Comparison of ENCODE assay signal across 8 cellular contexts in the genomic region with DNA sequence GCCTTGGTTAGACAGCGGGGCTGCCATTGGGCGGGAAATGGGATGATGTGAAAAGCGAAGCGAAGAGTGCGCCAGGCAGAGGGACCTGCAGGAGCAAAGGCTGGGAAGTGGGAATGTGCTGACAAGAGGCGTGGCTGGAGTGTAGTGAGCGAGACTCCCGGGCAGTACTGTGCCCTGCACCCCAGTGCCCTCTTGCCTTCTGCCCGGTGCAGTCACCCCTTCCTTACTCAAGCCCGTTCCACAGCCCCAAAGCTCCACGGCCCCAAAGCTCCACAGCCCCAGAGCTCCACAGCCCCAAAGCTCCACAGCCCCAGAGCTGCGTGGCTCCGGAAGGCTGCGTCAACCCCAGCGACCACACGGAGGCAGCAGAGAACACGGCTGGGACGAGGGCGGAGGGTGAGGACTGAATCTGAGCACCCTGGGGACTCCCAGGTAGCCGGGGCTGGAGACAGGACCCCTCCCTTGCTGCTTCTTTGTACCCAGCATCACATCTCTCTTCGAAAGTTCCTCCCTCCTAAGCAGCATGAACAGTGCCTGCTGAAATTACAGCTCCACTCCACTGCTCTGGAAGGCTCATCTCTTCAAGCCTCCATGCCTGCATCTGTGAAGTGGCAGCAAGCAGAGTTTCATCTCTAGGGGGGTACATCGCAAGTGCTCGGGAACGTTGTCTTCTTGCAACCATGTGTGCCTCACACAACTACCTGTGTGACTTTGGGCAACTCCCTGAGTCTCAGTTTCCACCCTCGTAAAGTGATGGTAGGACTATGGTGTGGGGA.
A peak's percentile ranks its signal among the peaks of the same experiment; 100 is the strongest.
DNase-seq lines count a peak whose midpoint lies in the region; ATAC-seq and TF ChIP-seq lines count a peak whose summit lies in the region.

No MANE protein-coding gene starts in this region.

- H3K27me3 ChIP-seq in BJ (ENCODE audit: control insufficient read depth, insufficient read depth, low read length) (peaks cover 12% of the 10 kb centered on the region), Karpas-422 (ENCODE audit: low read length) (no peaks in the 10 kb centered on the region)

- no peak overlapping the region for H3K4me2 ChIP-seq in Karpas-422 (ENCODE audit: low read depth, low read length, poor library complexity, severe bottlenecking)

- H3K79me2 ChIP-seq in Karpas-422 (ENCODE audit: low read length) = no peaks in the 10 kb centered on the region

- H3K4me1 ChIP-seq in Karpas-422 (ENCODE audit: low read length) = no peaks in the 10 kb centered on the region

- CTCF ChIA-PET in BJ (lab: Yijun Ruan, JAX) = interaction anchor here (0.6 to 15.8 kb wide), 36 partner anchors 9 to 1268 kb away, joined by 3 to 655 read pairs (median 4); a partner anchor contains a TSS

- no peak overlapping the region for H3K27ac ChIP-seq in Karpas-422 (ENCODE audit: low read length)

- TF ChIP-seq CTCF in BJ (IDR thresholded peaks at IDR 0.05; ENCODE audit: insufficient read depth, low read depth, low read length) = peak; percentile 97

- no peak overlapping the region for H2AFZ ChIP-seq in Karpas-422 (ENCODE audit: low read length)

- no peaks in the 10 kb centered on the region for H3K9me3 ChIP-seq in Karpas-422 (ENCODE audit: low read length)

- no peak overlapping the region for H3K4me3 ChIP-seq in BJ (ENCODE audit: low read depth, low read length)
- no peak overlapping the region for H3K4me3 ChIP-seq in Karpas-422 (ENCODE audit: low read length)

- H4K20me1 ChIP-seq in Karpas-422 (ENCODE audit: insufficient read depth, low read depth, low read length) = peaks cover 4% of the 10 kb centered on the region; the same call in 1 of the 2 replicates

- no peaks in the 10 kb centered on the region for H3K9me2 ChIP-seq in Karpas-422 (replicated peaks; ENCODE audit: insufficient read depth, low read length)

- no peak for DNase-seq in BJ (ENCODE audit: low read depth)
- DNase-seq in Karpas-422 = peak; percentile 79
- DNase-seq in activated CD4-positive, alpha-beta T cell treated with anti-CD3 and anti-CD28 coated beads for 48 hours = peak; percentile 78
- peak; percentile 34 for DNase-seq in dedifferentiated amniotic fluid mesenchymal stem cell (ENCODE audit: extremely low spot score)
- peak; percentile 65 for DNase-seq in medulla oblongata (ENCODE audit: extremely low spot score)
- peak; percentile 15 to 30 for DNase-seq in stimulated activated CD8-positive, alpha-beta memory T cell treated with anti-CD3 and anti-CD28 coated beads, Interleukin-15, amount 100 ng/mL, for 48 hours (ENCODE audit: low read depth in 2 of 2)
- DNase-seq in cerebellar nuclear complex (lab: John Stamatoyannopoulos, UW) = no peak

- peak; percentile 62 for ATAC-seq in GM18909 (IDR thresholded peaks at IDR 0.05; ENCODE audit: poor library complexity, unreplicated experiment)

- H3K36me3 ChIP-seq in BJ (ENCODE audit: control insufficient read depth, insufficient read depth, low read length) (no peaks in the 10 kb centered on the region), Karpas-422 (ENCODE audit: insufficient read depth, low read length) (no peaks in the 10 kb centered on the region)

- H3K9ac ChIP-seq in Karpas-422 (ENCODE audit: low read length) = no peak overlapping the region

- POLR2A ChIA-PET in BJ (lab: Charles Lee) = no interaction called here

Comparison
In these comparisons a context has a peak if more than half of its experiments do, and no peak if none do; other contexts are left out.
1. DNase-seq: peak in Karpas-422 (single experiment), activated CD4-positive, alpha-beta T cell treated with anti-CD3 and anti-CD28 coated beads for 48 hours (single experiment), dedifferentiated amniotic fluid mesenchymal stem cell (single experiment), medulla oblongata (single experiment) and stimulated activated CD8-positive, alpha-beta memory T cell treated with anti-CD3 and anti-CD28 coated beads, Interleukin-15, amount 100 ng/mL, for 48 hours (2 of 2); none in BJ (single experiment) and cerebellar nuclear complex (0 of 2).